ENCODE assay signal across 10 cellular contexts in genomic region chr7:100102950-100103840, GRCh38. TPM values are rescaled to one million over a fixed set of nuclear protein-coding genes. Genes with fewer than 3 reads are reported as not detected.
DNase-seq lines count a peak whose midpoint lies in the region; ATAC-seq and TF ChIP-seq lines count a peak whose summit lies in the region.
"Had no signal": no experiment of that assay in that cellular context is flagged by ENCODE, and none has a peak within 500 bp of the region (broad histone marks: within the 10 kb centered on the region; RNA-seq: fewer than 3 reads in every experiment).

No MANE protein-coding gene starts in this region.

- no peak overlapping the region for H3T11ph ChIP-seq in H9 (ENCODE audit: low read length)

- no peak overlapping the region for H2BK120ac ChIP-seq in H9 (ENCODE audit: low read depth, low read length, poor library complexity, severe bottlenecking)

- no peaks in the 10 kb centered on the region; the same call in 1 of the 2 replicates for H3K27me3 Mint-ChIP-seq in H9 (ENCODE audit: low read depth)
- H3K27me3 Mint-ChIP-seq in activated CD4-positive, alpha-beta memory T cell treated with anti-CD3 and anti-CD28 coated beads for 36 hours: no peaks in the 10 kb centered on the region

- intact Hi-C loops in A673 (cut with micrococcal nuclease; ENCODE audit: unreplicated experiment) (no loop called here), upper lobe of right lung (cut with DNase I) (no loop called here)
- intact Hi-C loops in activated CD4-positive, alpha-beta memory T cell treated with anti-CD3 and anti-CD28 coated beads for 36 hours (cut with micrococcal nuclease): no loop called here

- H3K4me1 ChIP-seq in A673 (ENCODE audit: insufficient read depth, low read length, poor library complexity, severe bottlenecking) (peaks cover 21% of the 10 kb centered on the region), H9 (ENCODE audit: insufficient read depth, low read length) (no peaks in the 10 kb centered on the region), iPS-15b (ENCODE audit: control insufficient read depth, insufficient read depth, low read length) (no peaks in the 10 kb centered on the region), upper lobe of right lung (peaks cover 25% of the 10 kb centered on the region)

- BruUV-seq in A673 (replicated peaks; lab: Mats Ljungman, UMichigan): no TSS peak

- CTCF ChIA-PET in A673 (lab: Charles Lee): interaction anchor here (0.6 kb wide), 1 partner anchor 725 kb away, joined by 3 read pairs; no protein-coding TSS in a partner anchor
- CTCF ChIA-PET in activated CD4-positive, alpha-beta memory T cell treated with anti-CD3 and anti-CD28 coated beads for 36 hours (lab: Charles Lee): interaction anchor here (1.2 to 2.7 kb wide), 2 partner anchors 29 to 114 kb away, joined by 4 to 21 read pairs; no protein-coding TSS in a partner anchor

- H3K27ac ChIP-seq in A673 (ENCODE audit: low read depth, low read length, poor library complexity, severe bottlenecking) (peak overlapping the region; percentile 99), H9 (ENCODE audit: insufficient read length, low read depth, low read length) (no peak overlapping the region), upper lobe of right lung (no peak overlapping the region)

- no peaks in the 10 kb centered on the region for H3K23me2 ChIP-seq in H9 (ENCODE audit: insufficient read length, low read depth, low read length, poor library complexity, severe bottlenecking)

- WGBS in H9 (ENCODE audit: extremely low coverage, insufficient read length, low lambda C conversion rate): no CpG with 5 or more reads among the region's 17 CpGs

- H3K9me3 ChIP-seq in A673 (ENCODE audit: low read depth, low read length, poor library complexity, severe bottlenecking) (no peaks in the 10 kb centered on the region), H9 (ENCODE audit: control insufficient read depth, low read depth, low read length) (no peaks in the 10 kb centered on the region), iPS-15b (ENCODE audit: control insufficient read depth, insufficient read depth, low read length) (no peaks in the 10 kb centered on the region), upper lobe of right lung (no peaks in the 10 kb centered on the region)

- ATAC-seq in upper lobe of right lung (no peak), GM19035 (IDR thresholded peaks at IDR 0.05; ENCODE audit: unreplicated experiment) (no peak), HG03097 (IDR thresholded peaks at IDR 0.05; ENCODE audit: low FRiP score, unreplicated experiment) (no peak)

- no peaks in the 10 kb centered on the region for H3K27me3 ChIP-seq in A673 (replicated peaks; ENCODE audit: insufficient read depth, low read depth, low read length, poor library complexity)
- H3K27me3 ChIP-seq in H9 (ENCODE audit: insufficient read depth, low read length): no peaks in the 10 kb centered on the region
- no peaks in the 10 kb centered on the region for H3K27me3 ChIP-seq in iPS-15b (ENCODE audit: control insufficient read depth, insufficient read depth, low read length)
- no peaks in the 10 kb centered on the region for H3K27me3 ChIP-seq in upper lobe of right lung

- peaks cover 5% of the 10 kb centered on the region; the same call in 1 of the 2 replicates for H3K79me2 ChIP-seq in H9 (ENCODE audit: insufficient read depth, low read length)

- peaks cover 20 to 26% of the 10 kb centered on the region in 2 experiments for H3K4me1 Mint-ChIP-seq in H9
- H3K4me1 Mint-ChIP-seq in activated CD4-positive, alpha-beta memory T cell treated with anti-CD3 and anti-CD28 coated beads for 36 hours (ENCODE audit: low read depth): peaks cover 29% of the 10 kb centered on the region

- no peaks in the 10 kb centered on the region for H4K20me1 ChIP-seq in H9 (ENCODE audit: control insufficient read depth, insufficient read depth, insufficient read length)

- H2BK5ac ChIP-seq in H9 (ENCODE audit: insufficient read length, low read length): no peak overlapping the region

- H3K9me3 Mint-ChIP-seq in H9: peaks cover 0 to 3% of the 10 kb centered on the region in 2 experiments; a peak in 1 of 5 replicates
- no peaks in the 10 kb centered on the region for H3K9me3 Mint-ChIP-seq in activated CD4-positive, alpha-beta memory T cell treated with anti-CD3 and anti-CD28 coated beads for 36 hours

- H4K91ac ChIP-seq in H9 (ENCODE audit: insufficient read length, low read depth, low read length): no peak overlapping the region

- no peak overlapping the region for H3K14ac ChIP-seq in H9 (ENCODE audit: insufficient read depth, low read length)

- H2AK5ac ChIP-seq in H9 (ENCODE audit: insufficient read length, low read length): no peak overlapping the region

- H3K4me3 Mint-ChIP-seq in H9: peak overlapping the region; percentile 93 to 95
- H3K4me3 Mint-ChIP-seq in activated CD4-positive, alpha-beta memory T cell treated with anti-CD3 and anti-CD28 coated beads for 36 hours: peak overlapping the region; percentile 90

- H3K4me3 ChIP-seq in A673 (ENCODE audit: low read depth, low read length, poor library complexity, severe bottlenecking): no peak overlapping the region
- peak overlapping the region; percentile 94 for H3K4me3 ChIP-seq in iPS-15b (ENCODE audit: low read depth, low read length)
- H3K4me3 ChIP-seq in upper lobe of right lung: no peak overlapping the region

- H3K9ac ChIP-seq in H9 (ENCODE audit: extremely low read depth, insufficient read length, low read length) (no peak overlapping the region), iPS-15b (ENCODE audit: low read depth, low read length) (no peak overlapping the region)

- no peak for DNase-seq in A673 (ENCODE audit: low spot score)
- DNase-seq in H9: no peak
- DNase-seq in activated CD4-positive, alpha-beta memory T cell treated with anti-CD3 and anti-CD28 coated beads for 36 hours: no peak
- DNase-seq in nucleus accumbens (lab: John Stamatoyannopoulos, UW): no peak
- DNase-seq in upper lobe of right lung: no peak
- DNase-seq: stimulated activated CD8-positive, alpha-beta memory T cell treated with anti-CD3 and anti-CD28 coated beads, Interleukin-4, amount 100 ng/mL, for 48 hours; T1000 had no signal

- no peak overlapping the region for H2BK20ac ChIP-seq in H9 (ENCODE audit: low read depth, low read length, poor library complexity, severe bottlenecking)

- no peak overlapping the region for H4K5ac ChIP-seq in H9 (ENCODE audit: insufficient read length, low read depth, low read length)

- H3K36me3 ChIP-seq in A673 (ENCODE audit: insufficient read depth, low read length, poor library complexity, severe bottlenecking) (peaks cover 50% of the 10 kb centered on the region), iPS-15b (ENCODE audit: control insufficient read depth, insufficient read depth, low read length) (peaks cover 51% of the 10 kb centered on the region), upper lobe of right lung (peaks cover 55% of the 10 kb centered on the region)

- H4K8ac ChIP-seq in H9 (replicated peaks; ENCODE audit: insufficient read length, low read depth, low read length): no peak overlapping the region

- H2AFZ ChIP-seq in H9 (ENCODE audit: low read length): no peak overlapping the region

- H3K23ac ChIP-seq in H9 (ENCODE audit: insufficient read length, low read depth, low read length): no peak overlapping the region

- peaks cover 48 to 72% (median 64%) of the 10 kb centered on the region in 3 experiments for H3K36me3 Mint-ChIP-seq in H9 (ENCODE audit: insufficient read depth in 1 of 3, low read depth in 3 of 3)
- peaks cover 43% of the 10 kb centered on the region for H3K36me3 Mint-ChIP-seq in activated CD4-positive, alpha-beta memory T cell treated with anti-CD3 and anti-CD28 coated beads for 36 hours

- TF ChIP-seq CTCF in A673 (conservative IDR thresholded peaks at IDR 0.05; ENCODE audit: low read depth, low read length) (no peak), H9 (conservative IDR thresholded peaks at IDR 0.05) (no peak), upper lobe of right lung (IDR thresholded peaks at IDR 0.05) (no peak)

- peak overlapping the region; percentile 52 for H3K4me2 ChIP-seq in H9 (ENCODE audit: insufficient read depth, insufficient read length, low read length)

- H2BK12ac ChIP-seq in H9 (ENCODE audit: insufficient read length, low read depth, low read length): no peak overlapping the region

- POLR2A ChIA-PET in A673 (lab: Charles Lee; ENCODE audit: low non-redundant PET): no interaction called here
- POLR2A ChIA-PET in activated CD4-positive, alpha-beta memory T cell treated with anti-CD3 and anti-CD28 coated beads for 36 hours (lab: Charles Lee): interaction anchor here (0.6 to 3.5 kb wide), 4 partner anchors 14 to 761 kb away, joined by 3 to 44 read pairs (median 12); partner anchors contain the start of genes COPS6 and MBLAC1

- H3K18ac ChIP-seq in H9 (ENCODE audit: insufficient read length, low read depth, low read length): no peak overlapping the region

- H3K4ac ChIP-seq in H9 (ENCODE audit: low read depth, low read length): no peak overlapping the region

- H3K79me1 ChIP-seq in H9 (ENCODE audit: insufficient read depth, low read depth, low read length, poor library complexity, severe bottlenecking): peaks cover 3% of the 10 kb centered on the region

- H3K27ac Mint-ChIP-seq in H9: peak overlapping the region in 2 of 3 experiments; percentile 37 to 93; a peak in 2 of 7 replicates
- peak overlapping the region; percentile 13 for H3K27ac Mint-ChIP-seq in activated CD4-positive, alpha-beta memory T cell treated with anti-CD3 and anti-CD28 coated beads for 36 hours

- no peak overlapping the region for H3K56ac ChIP-seq in H9 (ENCODE audit: insufficient read length, low read depth, low read length)

- no peak overlapping the region for H2BK15ac ChIP-seq in H9 (ENCODE audit: low read depth, low read length)

RNA-seq across cellular contexts. Expression of gene AP4M1, which starts 1.8 kb away (rescaled TPM):
- total RNA-seq in A673 (2021) (24.0 and 25.1 TPM in 2 replicates), H9 (2021) (18.8 and 20.2 TPM in 2 replicates), upper lobe of right lung (16.8 TPM)
- total RNA-seq in activated CD4-positive, alpha-beta memory T cell treated with anti-CD3 and anti-CD28 coated beads for 36 hours: 10 to 100 TPM; 11.3 to 12.2 TPM

RNA-seq across cellular contexts. Expression of gene MCM7, which starts 2.0 kb away (rescaled TPM):
- total RNA-seq in A673 (2021): 399 and 418 TPM in 2 replicates
- total RNA-seq in H9 (2021): 387 and 390 TPM in 2 replicates
- total RNA-seq in activated CD4-positive, alpha-beta memory T cell treated with anti-CD3 and anti-CD28 coated beads for 36 hours: 100 to 1,000 TPM; 393 to 398 TPM
- total RNA-seq in upper lobe of right lung: 48.7 TPM

RNA-seq across cellular contexts. Expression of gene COPS6, which starts 14.4 kb away (rescaled TPM):
- total RNA-seq in A673 (2021): 155 and 166 TPM in 2 replicates
- 140 and 144 TPM in 2 replicates for total RNA-seq in H9 (2021)
- total RNA-seq in activated CD4-positive, alpha-beta memory T cell treated with anti-CD3 and anti-CD28 coated beads for 36 hours: 10 to 100 TPM; 93.1 to 98.2 TPM
- total RNA-seq in upper lobe of right lung: 69.5 TPM

RNA-seq across cellular contexts. Expression of gene TAF6, which starts 16.0 kb away (rescaled TPM):
- 97.3 and 98.8 TPM in 2 replicates for total RNA-seq in A673 (2021)
- 87.1 and 88.9 TPM in 2 replicates for total RNA-seq in H9 (2021)
- total RNA-seq in activated CD4-positive, alpha-beta memory T cell treated with anti-CD3 and anti-CD28 coated beads for 36 hours: 10 to 100 TPM; 54.3 to 63.7 TPM
- 34.9 TPM for total RNA-seq in upper lobe of right lung

RNA-seq across cellular contexts. Expression of gene CNPY4, which starts 16.2 kb away (rescaled TPM):
- total RNA-seq in A673 (2021) (20.2 and 22.2 TPM in 2 replicates), H9 (2021) (10.4 and 12.3 TPM in 2 replicates), upper lobe of right lung (9.8 TPM)
- 10 to 100 TPM; 11.9 to 12.4 TPM for total RNA-seq in activated CD4-positive, alpha-beta memory T cell treated with anti-CD3 and anti-CD28 coated beads for 36 hours
